Comparison of ENCODE assay signal across 7 cellular contexts in genomic region chr1:149102574-149102973, GRCh38. TPM values are rescaled to one million over a fixed set of nuclear protein-coding genes. Genes with fewer than 3 reads are reported as not detected.
A peak's percentile ranks its signal among the peaks of the same experiment; 100 is the strongest.
DNase-seq lines count a peak whose midpoint lies in the region; ATAC-seq, FAIRE-seq and TF ChIP-seq lines count a peak whose summit lies in the region.
"Not testable (repeated sequence)": the region's sequence is repeated elsewhere in the genome, so short reads cannot be mapped to it uniquely, and the experiment has no call there.

No MANE protein-coding gene starts in this region.

- not testable (repeated sequence) for H3K4ac ChIP-seq in IMR-90 (ENCODE audit: low read depth, low read length)

- not testable (repeated sequence) for H3K27me3 Mint-ChIP-seq in activated naive CD4-positive, alpha-beta T cell treated with anti-CD3 and anti-CD28 coated beads, Interleukin-2, amount 10 ng/mL, durations not matched to agents 7 days and 5 days; memory B cell

- not testable (repeated sequence) for FAIRE-seq in endothelial cell of umbilical vein (lab: Jason Lieb, UNC)

- H2AK5ac ChIP-seq in IMR-90 (ENCODE audit: low read depth, low read length) = not testable (repeated sequence)

- H3K27me3 ChIP-seq in IMR-90 (ENCODE audit: control insufficient read depth, insufficient read depth, low read length); endothelial cell of umbilical vein (ENCODE audit: control insufficient read depth in 2 of 2, insufficient read depth in 2 of 2, low read length in 2 of 2): not testable (repeated sequence)

- not testable (repeated sequence) for H4K5ac ChIP-seq in IMR-90 (ENCODE audit: low read depth, low read length)

- H2AFZ ChIP-seq in IMR-90 (replicated peaks; ENCODE audit: low read length, poor library complexity); endothelial cell of umbilical vein (ENCODE audit: low read depth, low read length): not testable (repeated sequence)

- not testable (repeated sequence) for DNase-seq in IMR-90; endothelial cell of umbilical vein (ENCODE audit: low read depth, low spot score)
- DNase-seq in activated naive CD4-positive, alpha-beta T cell treated with anti-CD3 and anti-CD28 coated beads, Interleukin-2, amount 10 ng/mL, durations not matched to agents 7 days and 5 days = peak; percentile 56
- DNase-seq in memory B cell (ENCODE audit: low spot score in 2 of 2) = peak in 1 of 2 donors; percentile 18
- DNase-seq in stimulated activated CD4-positive, alpha-beta T cell treated with anti-CD3 and anti-CD28 coated beads, Interleukin-12 subunit alpha, Interleukin-12 subunit beta, amount 100 ng/mL, for 48 hours (ENCODE audit: low read depth in 2 of 3, low spot score in 1 of 3) = peak; percentile 3 to 16 (median 4)

- CTCF ChIA-PET in IMR-90 (lab: Yijun Ruan, JAX); activated naive CD4-positive, alpha-beta T cell treated with anti-CD3 and anti-CD28 coated beads, Interleukin-2, amount 10 ng/mL, durations not matched to agents 7 days and 5 days (lab: Charles Lee); endothelial cell of umbilical vein (lab: Charles Lee): not testable (repeated sequence)

- H3K4me1 Mint-ChIP-seq in activated naive CD4-positive, alpha-beta T cell treated with anti-CD3 and anti-CD28 coated beads, Interleukin-2, amount 10 ng/mL, durations not matched to agents 7 days and 5 days; memory B cell: not testable (repeated sequence)

- H3K9me1 ChIP-seq in IMR-90 (ENCODE audit: insufficient read depth, low read length); endothelial cell of umbilical vein (replicated peaks; ENCODE audit: control insufficient read depth, extremely low read depth, insufficient read depth, low read length): not testable (repeated sequence)

- not testable (repeated sequence) for H4K91ac ChIP-seq in IMR-90 (ENCODE audit: insufficient read depth, low read depth, low read length)

- peak overlapping the region; percentile 68 for H3K27ac Mint-ChIP-seq in activated naive CD4-positive, alpha-beta T cell treated with anti-CD3 and anti-CD28 coated beads, Interleukin-2, amount 10 ng/mL, durations not matched to agents 7 days and 5 days
- H3K27ac Mint-ChIP-seq in memory B cell = not testable (repeated sequence)

- H4K20me1 ChIP-seq in IMR-90 (ENCODE audit: insufficient read depth, low read length); endothelial cell of umbilical vein (replicated peaks; ENCODE audit: control insufficient read depth, extremely low read depth, insufficient read depth, low read length): not testable (repeated sequence)

- not testable (repeated sequence) for H3K79me1 ChIP-seq in IMR-90 (ENCODE audit: low read depth in 1 of 2, low read length in 2 of 2)

- not testable (repeated sequence) for H3K79me2 ChIP-seq in endothelial cell of umbilical vein (ENCODE audit: control insufficient read depth, insufficient read depth, low read length)

- H2BK20ac ChIP-seq in IMR-90 (ENCODE audit: low read depth, low read length) = not testable (repeated sequence)

- H3K56ac ChIP-seq in IMR-90 (ENCODE audit: extremely low read depth, insufficient read depth, low read length) = not testable (repeated sequence)

- H2BK5ac ChIP-seq in IMR-90 (ENCODE audit: low read depth, low read length, poor library complexity, severe bottlenecking) = not testable (repeated sequence)

- H4K8ac ChIP-seq in IMR-90 (ENCODE audit: low read depth in 2 of 2, low read length in 2 of 2) = not testable (repeated sequence)

- not testable (repeated sequence) for H2BK120ac ChIP-seq in IMR-90 (ENCODE audit: low read depth, low read length)

- not testable (repeated sequence) for H2AK9ac ChIP-seq in IMR-90 (replicated peaks; ENCODE audit: low read depth, low read length, poor library complexity)

- H3K36me3 Mint-ChIP-seq in activated naive CD4-positive, alpha-beta T cell treated with anti-CD3 and anti-CD28 coated beads, Interleukin-2, amount 10 ng/mL, durations not matched to agents 7 days and 5 days; memory B cell: not testable (repeated sequence)

- BruUV-seq in IMR-90 (replicated peaks; lab: Mats Ljungman, UMichigan) = not testable (repeated sequence)
- TSS peak; percentile 42 for BruUV-seq in endothelial cell of umbilical vein (replicated peaks; lab: Mats Ljungman, UMichigan)

- H3K14ac ChIP-seq in IMR-90 (replicated peaks; ENCODE audit: low read depth, low read length) = not testable (repeated sequence)

- not testable (repeated sequence) for H3K9me3 ChIP-seq in IMR-90 (ENCODE audit: control insufficient read depth, insufficient read depth, low read length); endothelial cell of umbilical vein (replicated peaks; ENCODE audit: control insufficient read depth, insufficient read depth, low read length)

- TF ChIP-seq RAD21 in IMR-90 (IDR thresholded peaks at IDR 0.05; ENCODE audit: low read length) = not testable (repeated sequence)

- H3K36me3 ChIP-seq in IMR-90 (ENCODE audit: control insufficient read depth, insufficient read depth, low read length); endothelial cell of umbilical vein (ENCODE audit: control insufficient read depth in 2 of 2, extremely low read depth in 1 of 2, insufficient read depth in 2 of 2, low read length in 2 of 2): not testable (repeated sequence)

- not testable (repeated sequence) for H3K27ac ChIP-seq in IMR-90 (ENCODE audit: insufficient read depth, low read length); endothelial cell of umbilical vein (ENCODE audit: insufficient read depth, low read depth, low read length)

- no CpG with 5 or more reads among the region's 16 CpGs for WGBS in IMR-90 (ENCODE audit: extremely low coverage in 2 of 2, insufficient read length in 1 of 2), 2 experiments

- not testable (repeated sequence) for TF ChIP-seq CTCF in IMR-90 (conservative IDR thresholded peaks at IDR 0.05; ENCODE audit: low read depth, low read length); endothelial cell of umbilical vein (IDR thresholded peaks at IDR 0.05; ENCODE audit: extremely low read depth in 1 of 2, insufficient read depth in 1 of 2, low read depth in 1 of 2, low read length in 2 of 2)

- intact Hi-C loops in IMR-90 (cut with micrococcal nuclease); endothelial cell of umbilical vein (cut with micrococcal nuclease): not testable (repeated sequence)

- not testable (repeated sequence) for H3K18ac ChIP-seq in IMR-90 (ENCODE audit: low read depth, low read length)

- TF ChIP-seq POLR2A in IMR-90 (IDR thresholded peaks at IDR 0.05; ENCODE audit: low read depth, low read length); endothelial cell of umbilical vein (IDR thresholded peaks at IDR 0.05; ENCODE audit: low read depth, low read length): not testable (repeated sequence)

- not testable (repeated sequence) for H3K23ac ChIP-seq in IMR-90 (ENCODE audit: low read depth, low read length)

- POLR2A ChIA-PET in IMR-90 (lab: Charles Lee; ENCODE audit: unreplicated experiment); endothelial cell of umbilical vein (lab: Charles Lee): not testable (repeated sequence)

- H3K4me1 ChIP-seq in IMR-90 (ENCODE audit: control insufficient read depth, insufficient read depth, low read length); endothelial cell of umbilical vein (ENCODE audit: control insufficient read depth, extremely low read depth, insufficient read depth, low read length): not testable (repeated sequence)

- not testable (repeated sequence) for H3K9me3 Mint-ChIP-seq in activated naive CD4-positive, alpha-beta T cell treated with anti-CD3 and anti-CD28 coated beads, Interleukin-2, amount 10 ng/mL, durations not matched to agents 7 days and 5 days; memory B cell

- not testable (repeated sequence) for H3K4me2 ChIP-seq in IMR-90 (ENCODE audit: low read depth, low read length); endothelial cell of umbilical vein (ENCODE audit: insufficient read depth, low read length)

- dilution Hi-C loops in IMR-90 (cut with HindIII; ENCODE audit: low sequenced_read_pairs, unreplicated experiment); endothelial cell of umbilical vein (cut with MboI; ENCODE audit: extremely low pct_ligation_motif_present, low sequenced_read_pairs): not testable (repeated sequence)

- H3K4me3 ChIP-seq in IMR-90 (ENCODE audit: insufficient read depth, low read depth, low read length) (peak overlapping the region; percentile 32), endothelial cell of umbilical vein (replicated peaks in 1 of 3; ENCODE audit: insufficient read depth in 1 of 3, low read depth in 1 of 3, low read length in 3 of 3) (peak overlapping the region in 1 of 3 experiments; percentile 30)

- ATAC-seq in GM19455 (IDR thresholded peaks at IDR 0.05; ENCODE audit: unreplicated experiment) = peak; percentile 37
- ATAC-seq in IMR-90 (ENCODE audit: low read depth) = peak; percentile 67
- peak; percentile 60 to 63 for ATAC-seq in activated CD4-positive, CD25-positive, alpha-beta regulatory T cell treated with anti-CD3 and anti-CD28 coated beads, Interleukin-2, amount 50 U/mL, for 24 hours
- ATAC-seq in memory B cell (ENCODE audit: low read depth) = peak; percentile 68

- in situ Hi-C loops in IMR-90 (cut with MboI; ENCODE audit: low sequenced_read_pairs) = not testable (repeated sequence)

- H3K4me3 Mint-ChIP-seq in activated naive CD4-positive, alpha-beta T cell treated with anti-CD3 and anti-CD28 coated beads, Interleukin-2, amount 10 ng/mL, durations not matched to agents 7 days and 5 days = peak overlapping the region; percentile 96
- H3K4me3 Mint-ChIP-seq in memory B cell = peak overlapping the region; percentile 39

- not testable (repeated sequence) for H2BK15ac ChIP-seq in IMR-90 (ENCODE audit: low read depth, low read length)

- H3K9ac ChIP-seq in IMR-90 (ENCODE audit: low read depth, low read length); endothelial cell of umbilical vein (replicated peaks; ENCODE audit: extremely low read depth, insufficient read depth, low read length): not testable (repeated sequence)

RNA-seq across cellular contexts. Expression of gene NBPF9, which starts 0.8 kb away (rescaled TPM):
- 13.6 and 15.2 TPM in 2 replicates for total RNA-seq in IMR-90 (2012; rRNA removed)
- 15.1 and 17.3 TPM in 2 replicates for polyA plus RNA-seq in IMR-90 (2012; rRNA removed)
- 4.2 and 5.2 TPM in 2 replicates for polyA plus RNA-seq in IMR-90 (2012; cell fraction: cytosol; rRNA removed)
- 29.8 and 108 TPM in 2 replicates for polyA plus RNA-seq in IMR-90 (2012; cell fraction: nucleus; rRNA removed; ENCODE audit: low replicate concordance)
- 22.1 and 27.1 TPM in 2 replicates for total RNA-seq in endothelial cell of umbilical vein
- polyA plus RNA-seq in endothelial cell of umbilical vein = 15.2 and 16.2 TPM in 2 replicates
- 8.6 and 10.8 TPM in 2 replicates for polyA plus RNA-seq in endothelial cell of umbilical vein (2011; cell fraction: cytosol; rRNA removed)
- 95.8 and 105 TPM in 2 replicates for polyA plus RNA-seq in endothelial cell of umbilical vein (2011; cell fraction: nucleus; rRNA removed)
- polyA plus RNA-seq in endothelial cell of umbilical vein (2012) = 14.4 and 17.3 TPM in 2 replicates
- 34.6 and 35.5 TPM in 2 replicates for polyA minus RNA-seq in endothelial cell of umbilical vein
- 9.9 TPM for polyA minus RNA-seq in endothelial cell of umbilical vein (2011; cell fraction: cytosol; rRNA and poly(A)+ RNA removed)
- polyA minus RNA-seq in endothelial cell of umbilical vein (2011; cell fraction: nucleus; rRNA and poly(A)+ RNA removed) = 36.5 and 56.2 TPM in 2 replicates
